In genomic region chr3:193240850-193241706, GRCh38 we compare ENCODE assay signal across 8 cellular contexts. TPM values are rescaled to one million over a fixed set of nuclear protein-coding genes. Genes with fewer than 3 reads are reported as not detected.
DNase-seq lines count a peak whose midpoint lies in the region; ATAC-seq and TF ChIP-seq lines count a peak whose summit lies in the region.

Gene PLAAT1, plus strand, starts transcription at chr3:193241222. Its CDS starts 14,429 bp downstream, at chr3:193255651.

- peaks cover 5% of the 10 kb centered on the region for H3K9me3 Mint-ChIP-seq in chondrocyte (ENCODE audit: low read depth)

- ATAC-seq in GM19025 (IDR thresholded peaks at IDR 0.05; ENCODE audit: low read depth, unreplicated experiment), result peak; percentile 77
- ATAC-seq in HG02970 (IDR thresholded peaks at IDR 0.05; ENCODE audit: low FRiP score, unreplicated experiment), result no peak

- H3K9ac ChIP-seq in NT2/D1 (ENCODE audit: insufficient read length, low read depth), result peak within 1 kb of the TSS; percentile 87

- H3K27me3 Mint-ChIP-seq in chondrocyte (ENCODE audit: low read depth), result no peaks in the 10 kb centered on the region

- peak within 1 kb of the TSS; percentile 78 for H3K4me3 Mint-ChIP-seq in chondrocyte (ENCODE audit: unreplicated experiment)

- no peak for TF ChIP-seq CTCF in BE2C (IDR thresholded peaks at IDR 0.05; ENCODE audit: low read depth, low read length)
- TF ChIP-seq CTCF in chondrocyte (IDR thresholded peaks at IDR 0.05), result no peak

- H3K9me3 ChIP-seq in BE2C, result no peaks in the 10 kb centered on the region
- H3K9me3 ChIP-seq in NT2/D1 (ENCODE audit: insufficient read depth, low read length), result no peaks in the 10 kb centered on the region

- H3K4me1 Mint-ChIP-seq in chondrocyte (ENCODE audit: low read depth), result peaks cover 17% of the 10 kb centered on the region

- H3K27me3 ChIP-seq in BE2C (peaks cover 13% of the 10 kb centered on the region), NT2/D1 (ENCODE audit: insufficient read depth, insufficient read length) (peaks cover 15% of the 10 kb centered on the region)

- peak within 1 kb of the TSS; percentile 49 for H3K27ac Mint-ChIP-seq in chondrocyte (ENCODE audit: unreplicated experiment)

- peak; percentile 83 for DNase-seq in BE2C
- DNase-seq in HS-5 (ENCODE audit: low read depth), result peak; percentile 28
- peak; percentile 56 for DNase-seq in NT2/D1 (ENCODE audit: low read depth, low spot score)
- peak; percentile 84 for DNase-seq in chondrocyte (ENCODE audit: low spot score)
- peak; percentile 78 for DNase-seq in kidney tubule cell (ENCODE audit: low spot score)
- DNase-seq in stimulated activated CD4-positive, alpha-beta T cell treated with anti-CD3 and anti-CD28 coated beads, Interleukin-4, amount 100 ng/mL, for 48 hours (ENCODE audit: low read depth in 2 of 2), result peak; percentile 7 to 8

- no peaks in the 10 kb centered on the region; the same call in 1 of the 2 replicates for H3K4me1 ChIP-seq in BE2C
- H3K4me1 ChIP-seq in NT2/D1 (ENCODE audit: insufficient read depth, insufficient read length), result no peaks in the 10 kb centered on the region

- peak within 1 kb of the TSS; percentile 67 for H3K4me3 ChIP-seq in BE2C (ENCODE audit: low read depth, low read length)
- peak within 1 kb of the TSS; percentile 66 for H3K4me3 ChIP-seq in NT2/D1 (ENCODE audit: insufficient read length, low read depth)

- H3K36me3 ChIP-seq in BE2C, result no peaks in the 10 kb centered on the region
- no peaks in the 10 kb centered on the region for H3K36me3 ChIP-seq in NT2/D1 (ENCODE audit: insufficient read depth, insufficient read length, low read length)

- H3K36me3 Mint-ChIP-seq in chondrocyte (ENCODE audit: low read depth), result no peaks in the 10 kb centered on the region

RNA-seq across cellular contexts. Expression of gene PLAAT1, which starts in this region (rescaled TPM):
- polyA plus RNA-seq in BE2C (2012; ENCODE audit: insufficient read depth, insufficient read length, low read depth), result 1.2 TPM
- 0.80 to 2.4 TPM (median 1.6 TPM) in 3 replicates for total RNA-seq in chondrocyte

Comparison
In these comparisons a context has a peak if more than half of its experiments do, and no peak if none do; other contexts are left out.
1. DNase-seq: peak in every context shown above with its lines; median percentile 84 in chondrocyte; 83 in BE2C; 78 in kidney tubule cell; 56 in NT2/D1; 28 in HS-5; 8 in stimulated activated CD4-positive, alpha-beta T cell treated with anti-CD3 and anti-CD28 coated beads, Interleukin-4, amount 100 ng/mL, for 48 hours.